In the genomic region with DNA sequence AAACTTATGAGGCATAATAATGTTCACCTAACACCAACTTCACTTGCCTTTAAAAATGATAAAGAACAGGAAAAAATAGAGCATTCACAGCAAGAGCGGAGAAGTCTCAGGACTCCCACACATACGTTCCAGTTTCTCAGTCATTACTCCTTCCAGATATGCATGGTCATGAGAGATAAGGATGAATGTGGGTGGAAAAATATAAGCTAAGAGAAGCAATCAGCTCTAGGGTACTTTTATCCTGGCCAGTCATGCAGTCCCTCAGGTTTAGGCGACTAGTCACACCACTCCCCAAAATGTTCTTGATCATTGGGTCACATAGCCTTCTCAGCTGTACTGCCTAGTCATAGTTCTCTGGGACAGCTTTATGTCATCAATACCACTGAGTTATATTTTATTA, we compare ENCODE assay signal across 19 cellular contexts. TPM values are rescaled to one million over a fixed set of nuclear protein-coding genes. Genes with fewer than 3 reads are reported as not detected.
"Had no signal": no experiment of that assay in that cellular context is flagged by ENCODE, and none has a peak within 500 bp of the region (broad histone marks: within the 10 kb centered on the region; RNA-seq: fewer than 3 reads in every experiment).

No MANE protein-coding gene starts in this region.

- H3K27ac ChIP-seq: colonic mucosa, esophagus squamous epithelium, neural progenitor cell, parathyroid adenoma, sigmoid colon, stomach, thoracic aorta had no signal

- H2AFZ ChIP-seq: neural progenitor cell, parathyroid adenoma had no signal

- H3K36me3 ChIP-seq: colonic mucosa, esophagus squamous epithelium, neural progenitor cell, sigmoid colon, stomach, thoracic aorta had no signal

- FAIRE-seq: TTC549 had no signal

- H3K4me3 ChIP-seq: colonic mucosa, esophagus squamous epithelium, neural progenitor cell, sigmoid colon, stomach, thoracic aorta had no signal

- DNase-seq: activated CD4-positive, alpha-beta T cell treated with anti-CD3 and anti-CD28 coated beads, Interleukin-2, amount 50 U/mL, for 1 hour; activated CD8-positive, alpha-beta memory T cell treated with anti-CD3 and anti-CD28 coated beads for 24 hours; activated naive CD8-positive, alpha-beta T cell treated with anti-CD3 and anti-CD28 coated beads for 36 hours; aorta; colonic mucosa; esophagus squamous epithelium; foreskin melanocyte; left colon; sigmoid colon; stimulated activated CD4-positive, alpha-beta T cell treated with anti-CD3 and anti-CD28 coated beads, Interleukin-12 subunit alpha, Interleukin-12 subunit beta, amount 100 ng/mL, for 4 hours; stimulated activated CD4-positive, alpha-beta T cell treated with anti-CD3 and anti-CD28 coated beads, Interleukin-2, amount 100 ng/mL, for 24 hours; stomach; T-helper 2 cell had no signal

- H3K79me2 ChIP-seq: parathyroid adenoma had no signal

- H3K4me1 ChIP-seq: colonic mucosa, esophagus squamous epithelium, neural progenitor cell, parathyroid adenoma, sigmoid colon, stomach had no signal

- ATAC-seq: activated CD4-positive, CD25-positive, alpha-beta regulatory T cell treated with anti-CD3 and anti-CD28 coated beads, Interleukin-2, amount 50 U/mL, for 24 hours; left colon had no signal

- H3K4me2 ChIP-seq: neural progenitor cell had no signal

- H3K27me3 ChIP-seq: colonic mucosa, esophagus squamous epithelium, neural progenitor cell, sigmoid colon, stomach had no signal

- H3K9ac ChIP-seq: neural progenitor cell, parathyroid adenoma had no signal

- H3K9me3 ChIP-seq: colonic mucosa, esophagus squamous epithelium, sigmoid colon, stomach, thoracic aorta had no signal

RNA-seq across cellular contexts. Expression of gene CCDC178, which starts 29.2 kb away (rescaled TPM):
- total RNA-seq: activated naive CD8-positive, alpha-beta T cell treated with anti-CD3 and anti-CD28 coated beads for 36 hours; colonic mucosa; lung microvascular endothelial cell had no signal
- polyA plus RNA-seq: aorta had no signal
